In genomic region chr1:32291708-32292508, GRCh38 we compare ENCODE assay signal across 8 cellular contexts. TPM values are rescaled to one million over a fixed set of nuclear protein-coding genes. Genes with fewer than 3 reads are reported as not detected.
A peak's percentile ranks its signal among the peaks of the same experiment; 100 is the strongest.
DNase-seq lines count a peak whose midpoint lies in the region; TF ChIP-seq lines count a peak whose summit lies in the region.

TSS of gene HDAC1 (plus strand) at chr1:32292083. CDS start at chr1:32292170, 87 bp downstream.

- peak within 1 kb of the TSS; percentile 67 for H3K27ac ChIP-seq in SJSA1

- peaks cover 17% of the 10 kb centered on the region for H3K4me1 ChIP-seq in SJSA1 (replicated peaks)
- peaks cover 4% of the 10 kb centered on the region for H3K4me1 ChIP-seq in neuron (ENCODE audit: insufficient read depth, low read length)

- peak within 1 kb of the TSS; percentile 87 for H2AFZ ChIP-seq in neuron (ENCODE audit: low read depth, low read length)

- DNase-seq in GM03348 (ENCODE audit: low spot score) = peak; percentile 98
- DNase-seq in HEK293T (ENCODE audit: extremely low spot score) = peak; percentile 100
- peak; percentile 96 for DNase-seq in MV-4-11 (lab: John Stamatoyannopoulos, UW)
- peak; percentile 98 to 99 for DNase-seq in SJSA1 (ENCODE audit: low read depth in 1 of 2, low spot score in 2 of 2)
- DNase-seq in activated naive CD4-positive, alpha-beta T cell (lab: John Stamatoyannopoulos, UW) = peak; percentile 83 to 95 (median 92)
- peak; percentile 92 for DNase-seq in foreskin melanocyte
- peak; percentile 50 for DNase-seq in stromal cell of bone marrow (ENCODE audit: low read depth)

- CTCF ChIA-PET in HEK293T (lab: Yijun Ruan, JAX) = interaction anchor here (1.6 kb wide), 1 partner anchor 61 kb away, joined by 3 read pairs; no protein-coding TSS in a partner anchor

- H3K9me3 ChIP-seq in SJSA1 (replicated peaks) (no peaks in the 10 kb centered on the region), neuron (ENCODE audit: low read length) (no peaks in the 10 kb centered on the region)

- H3K27me3 ChIP-seq in SJSA1 (replicated peaks) (no peaks in the 10 kb centered on the region), neuron (ENCODE audit: insufficient read depth, low read length) (no peaks in the 10 kb centered on the region)

- H3K4me3 ChIP-seq in SJSA1 (peak within 1 kb of the TSS; percentile 85), neuron (ENCODE audit: low read length) (peak within 1 kb of the TSS; percentile 79)

- H3K36me3 ChIP-seq in SJSA1 (peaks cover 28% of the 10 kb centered on the region), neuron (ENCODE audit: insufficient read depth, low read length) (peaks cover 11% of the 10 kb centered on the region)

- POLR2A ChIA-PET in HEK293T (lab: Yijun Ruan, JAX) = interaction anchor here (0.6 to 2.8 kb wide), 15 partner anchors 8 to 184 kb away, joined by 3 to 9 read pairs (median 4); partner anchors contain the start of genes BSDC1, KPNA6 and MARCKSL1

TF ChIP-seq in HEK293T, 16 proteins besides CTCF, POLR2A, EP300 and RAD21:
- TF ChIP-seq SUZ12 (IDR thresholded peaks at IDR 0.05) (no peak), L3MBTL2 (conservative IDR thresholded peaks at IDR 0.05) (peak; percentile 93), BHLHE40 (IDR thresholded peaks at IDR 0.05; ENCODE audit: borderline replicate concordance) (peak; percentile 71; the same call in 1 of the 2 replicates), FOXA1 (IDR thresholded peaks at IDR 0.05) (no peak), CTBP1 (IDR thresholded peaks at IDR 0.05; ENCODE audit: borderline replicate concordance) (peak; percentile 52; the same call in 1 of the 2 replicates)

RNA-seq across cellular contexts. Expression of gene HDAC1, which starts in this region (rescaled TPM):
- 144 and 191 TPM in 2 replicates for total RNA-seq in SJSA1 (2014; rRNA removed; shearing (Covaris generic))

Comparison
In these comparisons a context has a peak if more than half of its experiments do, and no peak if none do; other contexts are left out.
1. Peak in every context shown above with its lines: DNase-seq, H3K4me3 ChIP-seq and H3K27ac ChIP-seq.
2. DNase-seq: peak in every context shown above with its lines; median percentile 100 in HEK293T; 98 in SJSA1; 98 in GM03348; 96 in MV-4-11; 92 in activated naive CD4-positive, alpha-beta T cell; 92 in foreskin melanocyte; 50 in stromal cell of bone marrow.